ENCODE assay signal across 1 cellular context in genomic region chr17:8226536-8227237, GRCh38.
TF ChIP-seq lines count a peak whose summit lies in the region.

No MANE protein-coding gene starts in this region.

TF ChIP-seq in K562, 482 proteins besides CTCF, POLR2A, EP300 and RAD21 (continued from another document and continues in another):
- TF ChIP-seq, protein P1, sequence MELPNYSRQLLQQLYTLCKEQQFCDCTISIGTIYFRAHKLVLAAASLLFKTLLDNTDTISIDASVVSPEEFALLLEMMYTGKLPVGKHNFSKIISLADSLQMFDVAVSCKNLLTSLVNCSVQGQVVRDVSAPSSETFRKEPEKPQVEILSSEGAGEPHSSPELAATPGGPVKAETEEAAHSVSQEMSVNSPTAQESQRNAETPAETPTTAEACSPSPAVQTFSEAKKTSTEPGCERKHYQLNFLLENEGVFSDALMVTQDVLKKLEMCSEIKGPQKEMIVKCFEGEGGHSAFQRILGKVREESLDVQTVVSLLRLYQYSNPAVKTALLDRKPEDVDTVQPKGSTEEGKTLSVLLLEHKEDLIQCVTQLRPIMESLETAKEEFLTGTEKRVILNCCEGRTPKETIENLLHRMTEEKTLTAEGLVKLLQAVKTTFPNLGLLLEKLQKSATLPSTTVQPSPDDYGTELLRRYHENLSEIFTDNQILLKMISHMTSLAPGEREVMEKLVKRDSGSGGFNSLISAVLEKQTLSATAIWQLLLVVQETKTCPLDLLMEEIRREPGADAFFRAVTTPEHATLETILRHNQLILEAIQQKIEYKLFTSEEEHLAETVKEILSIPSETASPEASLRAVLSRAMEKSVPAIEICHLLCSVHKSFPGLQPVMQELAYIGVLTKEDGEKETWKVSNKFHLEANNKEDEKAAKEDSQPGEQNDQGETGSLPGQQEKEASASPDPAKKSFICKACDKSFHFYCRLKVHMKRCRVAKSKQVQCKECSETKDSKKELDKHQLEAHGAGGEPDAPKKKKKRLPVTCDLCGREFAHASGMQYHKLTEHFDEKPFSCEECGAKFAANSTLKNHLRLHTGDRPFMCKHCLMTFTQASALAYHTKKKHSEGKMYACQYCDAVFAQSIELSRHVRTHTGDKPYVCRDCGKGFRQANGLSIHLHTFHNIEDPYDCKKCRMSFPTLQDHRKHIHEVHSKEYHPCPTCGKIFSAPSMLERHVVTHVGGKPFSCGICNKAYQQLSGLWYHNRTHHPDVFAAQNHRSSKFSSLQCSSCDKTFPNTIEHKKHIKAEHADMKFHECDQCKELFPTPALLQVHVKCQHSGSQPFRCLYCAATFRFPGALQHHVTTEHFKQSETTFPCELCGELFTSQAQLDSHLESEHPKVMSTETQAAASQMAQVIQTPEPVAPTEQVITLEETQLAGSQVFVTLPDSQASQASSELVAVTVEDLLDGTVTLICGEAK (IDR thresholded peaks at IDR 0.05) = peak; percentile 87
- TF ChIP-seq, protein P1 (CRISPR knock-in tag; IDR thresholded peaks at IDR 0.05) = no peak
- TF ChIP-seq GABPA (tag; conservative IDR thresholded peaks at IDR 0.05; ENCODE audit: low read depth) = peak; percentile 84
- peak; percentile 30; the same call in 1 of the 2 replicates for TF ChIP-seq ZNF384 (IDR thresholded peaks at IDR 0.05; ENCODE audit: low read depth, low read length)
- TF ChIP-seq SMARCB1 (IDR thresholded peaks at IDR 0.05; ENCODE audit: insufficient read length, low read depth) = no peak
- TF ChIP-seq STAT5A (IDR thresholded peaks at IDR 0.05; ENCODE audit: borderline replicate concordance, low read length) = peak; percentile 6; the same call in 1 of the 2 replicates
- no peak for TF ChIP-seq THAP12 (CRISPR knock-in tag; IDR thresholded peaks at IDR 0.05)
- TF ChIP-seq TARDBP (IDR thresholded peaks at IDR 0.05) = 0 out of 2 replicates have a peak, but pooled peaks have one; percentile 44
- no peak for TF ChIP-seq COPS2 (conservative IDR thresholded peaks at IDR 0.05)
- 0 out of 2 replicates have a peak, but pooled peaks have one; percentile 20 for TF ChIP-seq ZNF253 (CRISPR knock-in tag; conservative IDR thresholded peaks at IDR 0.05)
- TF ChIP-seq, protein P2, sequence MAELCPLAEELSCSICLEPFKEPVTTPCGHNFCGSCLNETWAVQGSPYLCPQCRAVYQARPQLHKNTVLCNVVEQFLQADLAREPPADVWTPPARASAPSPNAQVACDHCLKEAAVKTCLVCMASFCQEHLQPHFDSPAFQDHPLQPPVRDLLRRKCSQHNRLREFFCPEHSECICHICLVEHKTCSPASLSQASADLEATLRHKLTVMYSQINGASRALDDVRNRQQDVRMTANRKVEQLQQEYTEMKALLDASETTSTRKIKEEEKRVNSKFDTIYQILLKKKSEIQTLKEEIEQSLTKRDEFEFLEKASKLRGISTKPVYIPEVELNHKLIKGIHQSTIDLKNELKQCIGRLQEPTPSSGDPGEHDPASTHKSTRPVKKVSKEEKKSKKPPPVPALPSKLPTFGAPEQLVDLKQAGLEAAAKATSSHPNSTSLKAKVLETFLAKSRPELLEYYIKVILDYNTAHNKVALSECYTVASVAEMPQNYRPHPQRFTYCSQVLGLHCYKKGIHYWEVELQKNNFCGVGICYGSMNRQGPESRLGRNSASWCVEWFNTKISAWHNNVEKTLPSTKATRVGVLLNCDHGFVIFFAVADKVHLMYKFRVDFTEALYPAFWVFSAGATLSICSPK (IDR thresholded peaks at IDR 0.05; ENCODE audit: borderline replicate concordance) = no peak
- no peak for TF ChIP-seq TCF7L2 (IDR thresholded peaks at IDR 0.05; ENCODE audit: low read depth, low read length)
- TF ChIP-seq ESRRA (IDR thresholded peaks at IDR 0.05; ENCODE audit: borderline replicate concordance, low read depth) = 0 out of 2 replicates have a peak, but pooled peaks have one; percentile 31
- 0 out of 2 replicates have a peak, but pooled peaks have one; percentile 77 for TF ChIP-seq HDAC6 (IDR thresholded peaks at IDR 0.05; ENCODE audit: low read depth, low read length)
- TF ChIP-seq ARNT (IDR thresholded peaks at IDR 0.05) = 0 out of 4 replicates have a peak, but pooled peaks of 1 of the 2 experiments have one; percentile 20
- no peak for TF ChIP-seq CC2D1A (IDR thresholded peaks at IDR 0.05)
- TF ChIP-seq NKRF (IDR thresholded peaks at IDR 0.05; ENCODE audit: borderline replicate concordance) = no peak
- no peak for TF ChIP-seq MXI1 (IDR thresholded peaks at IDR 0.05; ENCODE audit: low read depth, low read length)
- no peak for TF ChIP-seq USF1 (CRISPR knock-in tag; IDR thresholded peaks at IDR 0.05)
- TF ChIP-seq PHB (CRISPR knock-in tag; IDR thresholded peaks at IDR 0.05) = no peak
- no peak; the same call in 1 of the 2 replicates for TF ChIP-seq MGA (IDR thresholded peaks at IDR 0.05)
